In the genomic region with DNA sequence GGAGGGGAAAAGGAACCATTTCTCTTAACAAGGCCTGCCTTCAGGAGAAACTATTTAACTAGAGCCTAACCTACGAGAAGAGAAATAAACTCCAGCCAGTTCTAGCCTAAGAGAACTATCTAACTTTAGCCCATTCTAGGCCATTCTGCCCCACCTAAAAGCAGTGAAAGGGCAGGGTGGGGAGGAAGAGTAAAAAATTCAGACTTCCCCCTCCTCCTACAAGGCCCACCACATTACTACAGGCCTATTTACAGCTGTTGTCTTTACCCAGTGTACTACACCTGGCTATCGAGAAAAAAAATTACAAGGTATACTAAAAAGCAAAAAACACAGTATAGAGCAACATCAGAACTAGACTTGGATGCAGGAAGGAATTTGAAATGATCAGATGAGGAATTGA, we compare ENCODE assay signal across 21 cellular contexts.
A peak's percentile ranks its signal among the peaks of the same experiment; 100 is the strongest.
DNase-seq lines count a peak whose midpoint lies in the region; ATAC-seq and TF ChIP-seq lines count a peak whose summit lies in the region.
"Had no signal": no experiment of that assay in that cellular context is flagged by ENCODE, and none has a peak within 500 bp of the region (broad histone marks: within the 10 kb centered on the region; RNA-seq: fewer than 3 reads in every experiment).

No MANE protein-coding gene starts in this region.

- H3K36me3 ChIP-seq in KMS-11 (ENCODE audit: insufficient read depth): no peaks in the 10 kb centered on the region

- peaks cover 2% of the 10 kb centered on the region for H3K9me3 Mint-ChIP-seq in activated T-cell treated with anti-CD3 and anti-CD28 coated beads, Interleukin-2, amount 50 U/mL, for 24 hours
- no peaks in the 10 kb centered on the region for H3K9me3 Mint-ChIP-seq in activated T-helper 17 cell treated with anti-CD3 and anti-CD28 coated beads, Interleukin-2, amount 50 U/mL, for 72 hours
- peaks cover 11% of the 10 kb centered on the region for H3K9me3 Mint-ChIP-seq in nephron progenitor cell

- no peak overlapping the region for H2AFZ ChIP-seq in KMS-11 (ENCODE audit: low read depth)

- peaks cover 67% of the 10 kb centered on the region for H3K4me1 ChIP-seq in KMS-11 (ENCODE audit: low read depth, poor library complexity, severe bottlenecking)

- H3K4me2 ChIP-seq in KMS-11: peak overlapping the region; percentile 5; the same call in 1 of the 2 replicates
- H3K4me2 ChIP-seq: BLaER1 had no signal

- no peak overlapping the region for H3K4me3 Mint-ChIP-seq in activated T-cell treated with anti-CD3 and anti-CD28 coated beads, Interleukin-2, amount 50 U/mL, for 24 hours
- no peak overlapping the region for H3K4me3 Mint-ChIP-seq in activated T-helper 17 cell treated with anti-CD3 and anti-CD28 coated beads, Interleukin-2, amount 50 U/mL, for 72 hours
- no peak overlapping the region for H3K4me3 Mint-ChIP-seq in nephron progenitor cell

- no peak for ATAC-seq in activated T-helper 17 cell treated with anti-CD3 and anti-CD28 coated beads, Interleukin-2, amount 50 U/mL, for 72 hours (replicated peaks)
- ATAC-seq: HepG2 had no signal

- TF ChIP-seq CTCF in KMS-11 (conservative IDR thresholded peaks at IDR 0.05; ENCODE audit: low read depth, low read length) (no peak), nephron progenitor cell (IDR thresholded peaks at IDR 0.05) (no peak)

- DNase-seq in activated T-cell treated with anti-CD3 and anti-CD28 coated beads, Interleukin-2, amount 50 U/mL, for 24 hours: no peak
- DNase-seq in activated T-cell treated with anti-CD3 and anti-CD28 coated beads, Interleukin-2, amount 50 U/mL, for 48 hours: no peak
- DNase-seq in nephron progenitor cell (no peak), HEK293T (ENCODE audit: extremely low spot score) (no peak), NCI-H82 treated with DMSO at 0.1 percent for 48 hours (lab: John Stamatoyannopoulos, UW; ENCODE audit: unreplicated experiment) (no peak)
- no peak for DNase-seq in stimulated activated CD4-positive, alpha-beta T cell treated with anti-CD3 and anti-CD28 coated beads, Interleukin-15, amount 100 ng/mL, for 24 hours
- DNase-seq: 8988T; GOT3; MM.1S; NCI-H1417; NCI-H1930; NCI-H2171; NCI-H446; NCI-H69; NK-92 treated with Interleukin-12 subunit alpha and Interleukin-12 subunit beta, amount 100 ng/mL, for 24 hours; RPMI8226; SIG-M5 had no signal

- peaks cover 23% of the 10 kb centered on the region for H3K36me3 Mint-ChIP-seq in activated T-cell treated with anti-CD3 and anti-CD28 coated beads, Interleukin-2, amount 50 U/mL, for 24 hours (ENCODE audit: low read depth)
- H3K36me3 Mint-ChIP-seq in activated T-helper 17 cell treated with anti-CD3 and anti-CD28 coated beads, Interleukin-2, amount 50 U/mL, for 72 hours (ENCODE audit: low read depth): peaks cover 28% of the 10 kb centered on the region
- H3K36me3 Mint-ChIP-seq in nephron progenitor cell (ENCODE audit: low read depth): peaks cover 30% of the 10 kb centered on the region

- POLR2A ChIA-PET in HEK293T (lab: Yijun Ruan, JAX): interaction anchor here (1.9 kb wide), 1 partner anchor 91 kb away, joined by 5 read pairs; no protein-coding TSS in a partner anchor

- H3K4me1 Mint-ChIP-seq in activated T-cell treated with anti-CD3 and anti-CD28 coated beads, Interleukin-2, amount 50 U/mL, for 24 hours (ENCODE audit: low read depth): peaks cover 41% of the 10 kb centered on the region
- H3K4me1 Mint-ChIP-seq in activated T-helper 17 cell treated with anti-CD3 and anti-CD28 coated beads, Interleukin-2, amount 50 U/mL, for 72 hours: peaks cover 20% of the 10 kb centered on the region
- peaks cover 17% of the 10 kb centered on the region for H3K4me1 Mint-ChIP-seq in nephron progenitor cell

- H3K27ac Mint-ChIP-seq in activated T-cell treated with anti-CD3 and anti-CD28 coated beads, Interleukin-2, amount 50 U/mL, for 24 hours: peak overlapping the region; percentile 45
- H3K27ac Mint-ChIP-seq in activated T-helper 17 cell treated with anti-CD3 and anti-CD28 coated beads, Interleukin-2, amount 50 U/mL, for 72 hours: peak overlapping the region; percentile 65
- peak overlapping the region; percentile 94 for H3K27ac Mint-ChIP-seq in nephron progenitor cell

- no peak overlapping the region for H3K4me3 ChIP-seq in KMS-11 (IDR thresholded peaks at IDR 0.05; ENCODE audit: insufficient read depth, low read depth, low read length)
- H3K4me3 ChIP-seq: BLaER1 had no signal

- H3K27me3 ChIP-seq in KMS-11 (ENCODE audit: insufficient read depth, low read depth): no peaks in the 10 kb centered on the region
- H3K27me3 ChIP-seq: BLaER1 had no signal

- H3K9ac ChIP-seq in KMS-11: no peak overlapping the region
- H3K9ac ChIP-seq: BLaER1 had no signal

- CTCF ChIA-PET in HEK293T (lab: Yijun Ruan, JAX): interaction anchor here (0.6 to 2.2 kb wide), 4 partner anchors 52 to 364 kb away, joined by 4 to 13 read pairs (median 8); no protein-coding TSS in a partner anchor

- peaks cover 5% of the 10 kb centered on the region; the same call in 1 of the 2 replicates for H4K20me1 ChIP-seq in KMS-11 (ENCODE audit: insufficient read depth)

- no peak overlapping the region for H3K27ac ChIP-seq in KMS-11
- H3K27ac ChIP-seq: BLaER1 had no signal

- peaks cover 91% of the 10 kb centered on the region for H3K79me2 ChIP-seq in KMS-11 (ENCODE audit: insufficient read depth, low read depth)

- H3K27me3 Mint-ChIP-seq in activated T-cell treated with anti-CD3 and anti-CD28 coated beads, Interleukin-2, amount 50 U/mL, for 24 hours: no peaks in the 10 kb centered on the region
- no peaks in the 10 kb centered on the region for H3K27me3 Mint-ChIP-seq in activated T-helper 17 cell treated with anti-CD3 and anti-CD28 coated beads, Interleukin-2, amount 50 U/mL, for 72 hours
- H3K27me3 Mint-ChIP-seq in nephron progenitor cell (ENCODE audit: low read depth, poor library complexity): peaks cover 2% of the 10 kb centered on the region

TF ChIP-seq in HEK293T, 16 proteins besides CTCF, POLR2A, EP300 and RAD21:
- no peak for TF ChIP-seq SUZ12 (IDR thresholded peaks at IDR 0.05)
- no peak for TF ChIP-seq BHLHE40 (IDR thresholded peaks at IDR 0.05; ENCODE audit: borderline replicate concordance)
- TF ChIP-seq ZNF384 (IDR thresholded peaks at IDR 0.05): no peak
